Comparison of ENCODE assay signal across 6 cellular contexts in genomic region chr9:128161230-128161902, GRCh38. TPM values are rescaled to one million over a fixed set of nuclear protein-coding genes. Genes with fewer than 3 reads are reported as not detected.
DNase-seq lines count a peak whose midpoint lies in the region; ATAC-seq, FAIRE-seq and TF ChIP-seq lines count a peak whose summit lies in the region.
"Not testable (repeated sequence)": the region's sequence is repeated elsewhere in the genome, so short reads cannot be mapped to it uniquely, and the experiment has no call there.

No MANE protein-coding gene starts in this region.

- not testable (repeated sequence) for TF ChIP-seq CTCF in activated B cell treated with CpG ODN at 0.5 μM for 24 hours (IDR thresholded peaks at IDR 0.05); bronchial epithelial cell (IDR thresholded peaks at IDR 0.05; ENCODE audit: insufficient read depth, low read length, severe bottlenecking)

- peaks cover 13% of the 10 kb centered on the region for H3K4me1 Mint-ChIP-seq in activated B cell treated with CpG ODN at 0.5 μM for 24 hours
- H3K4me1 Mint-ChIP-seq in stimulated activated effector memory CD8-positive, alpha-beta T cell treated with anti-CD3 and anti-CD28 coated beads, Interleukin-12 subunit alpha, Interleukin-12 subunit beta, amount 100 ng/mL, for 72 hours = peaks cover 25% of the 10 kb centered on the region

- FAIRE-seq in bronchial epithelial cell (lab: Jason Lieb, UNC) = not testable (repeated sequence)

- in situ Hi-C loops in G401 (cut with HindIII; ENCODE audit: low sequenced_read_pairs) = not testable (repeated sequence)

- POLR2A ChIA-PET in activated B cell treated with CpG ODN at 0.5 μM for 24 hours (lab: Charles Lee) = interaction anchor here (0.6 to 3.1 kb wide), 8 partner anchors 29 to 115 kb away, joined by 3 to 20 read pairs (median 6); partner anchors contain the start of genes CIZ1, GOLGA2 and SWI5

- intact Hi-C loops in activated B cell treated with CpG ODN at 0.5 μM for 24 hours (cut with micrococcal nuclease) = not testable (repeated sequence)

- H3K36me3 Mint-ChIP-seq in activated B cell treated with CpG ODN at 0.5 μM for 24 hours (ENCODE audit: low read depth) = peaks cover 23% of the 10 kb centered on the region
- peaks cover 51% of the 10 kb centered on the region for H3K36me3 Mint-ChIP-seq in stimulated activated effector memory CD8-positive, alpha-beta T cell treated with anti-CD3 and anti-CD28 coated beads, Interleukin-12 subunit alpha, Interleukin-12 subunit beta, amount 100 ng/mL, for 72 hours

- not testable (repeated sequence) for H3K9me3 Mint-ChIP-seq in activated B cell treated with CpG ODN at 0.5 μM for 24 hours; stimulated activated effector memory CD8-positive, alpha-beta T cell treated with anti-CD3 and anti-CD28 coated beads, Interleukin-12 subunit alpha, Interleukin-12 subunit beta, amount 100 ng/mL, for 72 hours

- not testable (repeated sequence) for H3K27me3 Mint-ChIP-seq in activated B cell treated with CpG ODN at 0.5 μM for 24 hours

- not testable (repeated sequence) for H3K27me3 ChIP-seq in bronchial epithelial cell (ENCODE audit: control insufficient read depth, insufficient read depth, low read length); iPS-20b (ENCODE audit: insufficient read depth, low read length)

- H3K4me3 Mint-ChIP-seq in activated B cell treated with CpG ODN at 0.5 μM for 24 hours = peak overlapping the region; percentile 81
- peak overlapping the region; percentile 72 for H3K4me3 Mint-ChIP-seq in stimulated activated effector memory CD8-positive, alpha-beta T cell treated with anti-CD3 and anti-CD28 coated beads, Interleukin-12 subunit alpha, Interleukin-12 subunit beta, amount 100 ng/mL, for 72 hours

- ATAC-seq in activated B cell treated with CpG ODN at 0.5 μM for 24 hours (ENCODE audit: low read depth); stimulated activated effector memory CD8-positive, alpha-beta T cell treated with anti-CD3 and anti-CD28 coated beads, Interleukin-12 subunit alpha, Interleukin-12 subunit beta, amount 100 ng/mL, for 72 hours: not testable (repeated sequence)

- not testable (repeated sequence) for H3K36me3 ChIP-seq in bronchial epithelial cell (ENCODE audit: control insufficient read depth, insufficient read depth, low read length)
- peaks cover 27% of the 10 kb centered on the region for H3K36me3 ChIP-seq in iPS-20b (ENCODE audit: insufficient read depth, low read depth, low read length)

- H3K4me3 ChIP-seq in bronchial epithelial cell (ENCODE audit: low read depth, low read length) = peak overlapping the region; percentile 93
- peak overlapping the region; percentile 93 for H3K4me3 ChIP-seq in iPS-20b (ENCODE audit: low read length)

- not testable (repeated sequence) for H3K27ac Mint-ChIP-seq in activated B cell treated with CpG ODN at 0.5 μM for 24 hours
- H3K27ac Mint-ChIP-seq in stimulated activated effector memory CD8-positive, alpha-beta T cell treated with anti-CD3 and anti-CD28 coated beads, Interleukin-12 subunit alpha, Interleukin-12 subunit beta, amount 100 ng/mL, for 72 hours = peak overlapping the region; percentile 91

- CTCF ChIA-PET in activated B cell treated with CpG ODN at 0.5 μM for 24 hours (lab: Charles Lee) = interaction anchor here (1.1 kb wide), 1 partner anchor 32 kb away, joined by 3 read pairs; no protein-coding TSS in a partner anchor

- H3K4me1 ChIP-seq in iPS-20b (ENCODE audit: insufficient read depth, low read length) = not testable (repeated sequence)

- H3K9me3 ChIP-seq in iPS-20b (ENCODE audit: insufficient read depth, low read depth, low read length) = not testable (repeated sequence)

- not testable (repeated sequence) for H3K27ac ChIP-seq in iPS-20b (ENCODE audit: low read length)

- H3K9ac ChIP-seq in iPS-20b (ENCODE audit: low read depth, low read length) = peak overlapping the region; percentile 91; the same call in 1 of the 2 replicates

- peak; percentile 39 for DNase-seq in G401 (ENCODE audit: low spot score)
- DNase-seq in NCI-H2171 (lab: John Stamatoyannopoulos, UW) = peak; percentile 14
- not testable (repeated sequence) for DNase-seq in activated B cell treated with CpG ODN at 0.5 μM for 24 hours; bronchial epithelial cell (ENCODE audit: low read depth); stimulated activated effector memory CD8-positive, alpha-beta T cell treated with anti-CD3 and anti-CD28 coated beads, Interleukin-12 subunit alpha, Interleukin-12 subunit beta, amount 100 ng/mL, for 72 hours (ENCODE audit: low spot score in 2 of 2)

RNA-seq across cellular contexts. Expression of gene BBLN, which starts 1.3 kb away (rescaled TPM):
- total RNA-seq in G401 (2014; rRNA removed; shearing (Covaris generic)) = 121 and 125 TPM in 2 replicates
- total RNA-seq in activated B cell treated with CpG ODN at 0.5 μM for 24 hours (47.7 and 53.6 TPM in 2 replicates), bronchial epithelial cell (28.2 and 29.4 TPM in 2 replicates)

RNA-seq across cellular contexts. Expression of gene LCN2, which starts 12.1 kb away (rescaled TPM):
- total RNA-seq in G401 (2014; rRNA removed; shearing (Covaris generic)) = 13.5 TPM in 1 of 2 replicates, not detected in the other
- total RNA-seq in activated B cell treated with CpG ODN at 0.5 μM for 24 hours (not detected in 2 replicates), bronchial epithelial cell (48.4 and 110 TPM in 2 replicates)

RNA-seq across cellular contexts. Expression of gene CIZ1, which starts 30.0 kb away (rescaled TPM):
- total RNA-seq in G401 (2014; rRNA removed; shearing (Covaris generic)) = 13.7 and 17.5 TPM in 2 replicates
- total RNA-seq in activated B cell treated with CpG ODN at 0.5 μM for 24 hours (142 and 160 TPM in 2 replicates), bronchial epithelial cell (15.0 and 32.0 TPM in 2 replicates)

RNA-seq across cellular contexts. Expression of gene PTGES2, which starts 33.8 kb away (rescaled TPM):
- 85.7 and 122 TPM in 2 replicates for total RNA-seq in G401 (2014; rRNA removed; shearing (Covaris generic))
- total RNA-seq in activated B cell treated with CpG ODN at 0.5 μM for 24 hours (86.7 and 89.2 TPM in 2 replicates), bronchial epithelial cell (130 and 137 TPM in 2 replicates)

RNA-seq across cellular contexts. Expression of gene DNM1, which starts 41.8 kb away (rescaled TPM):
- 5.5 and 6.1 TPM in 2 replicates for total RNA-seq in G401 (2014; rRNA removed; shearing (Covaris generic))
- 0.81 and 0.86 TPM in 2 replicates for total RNA-seq in activated B cell treated with CpG ODN at 0.5 μM for 24 hours
- 0.53 and 0.77 TPM in 2 replicates for total RNA-seq in bronchial epithelial cell
